14 cellular contexts compared by ENCODE assay signal in the genomic region with DNA sequence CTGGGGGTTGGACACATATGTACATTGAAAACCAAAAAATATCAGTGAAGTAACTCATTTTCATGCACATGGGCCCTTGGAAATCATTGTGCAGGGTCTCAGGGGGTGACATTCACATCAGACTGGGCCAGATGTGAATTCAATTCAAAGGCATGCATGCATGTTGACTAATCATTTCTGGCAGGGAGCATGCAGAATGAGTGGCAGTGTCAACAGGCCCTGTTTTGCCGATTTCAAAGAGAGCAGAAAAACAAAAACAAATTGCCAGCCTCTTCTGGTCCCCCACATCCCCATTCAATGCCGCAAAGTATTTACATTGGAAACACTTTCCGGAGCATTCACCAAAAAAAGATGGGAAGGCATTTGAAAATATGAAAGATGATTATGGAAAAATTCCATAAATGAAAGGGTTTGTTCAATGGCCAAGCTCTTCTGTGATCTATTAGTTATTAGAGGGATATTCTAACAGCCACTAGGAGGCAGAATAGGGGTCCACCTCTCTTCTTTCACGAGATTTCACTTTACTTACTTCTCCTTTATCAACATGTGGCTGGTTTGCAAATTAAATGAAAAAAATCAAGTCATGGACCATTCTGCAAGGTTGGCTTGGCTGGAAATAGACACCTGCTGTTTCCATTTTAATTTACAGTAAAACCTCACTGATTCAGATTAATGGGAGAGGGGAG.
DNase-seq lines count a peak whose midpoint lies in the region; ATAC-seq, FAIRE-seq and TF ChIP-seq lines count a peak whose summit lies in the region.
"Had no signal": no experiment of that assay in that cellular context is flagged by ENCODE, and none has a peak within 500 bp of the region (broad histone marks: within the 10 kb centered on the region; RNA-seq: fewer than 3 reads in every experiment).

No MANE protein-coding gene starts in this region.

- in situ Hi-C loops in IMR-90 (cut with MboI; ENCODE audit: low sequenced_read_pairs) = no loop called here

- H3K27me3 ChIP-seq in GM06990 (replicated peaks; ENCODE audit: control insufficient read depth, insufficient read depth, low read length) (no peaks in the 10 kb centered on the region), IMR-90 (ENCODE audit: control insufficient read depth, insufficient read depth, low read length) (no peaks in the 10 kb centered on the region), bronchial epithelial cell (ENCODE audit: control insufficient read depth, insufficient read depth, low read length) (no peaks in the 10 kb centered on the region)
- H3K27me3 ChIP-seq: esophagus squamous epithelium had no signal

- intact Hi-C loops in IMR-90 (cut with micrococcal nuclease) = no loop called here

- CTCF ChIA-PET in IMR-90 (lab: Yijun Ruan, JAX) = no interaction called here

- no peaks in the 10 kb centered on the region for H3K36me3 Mint-ChIP-seq in nephron progenitor cell (ENCODE audit: low read depth)

- H3K4me3 ChIP-seq in GM06990 (replicated peaks; ENCODE audit: low read depth, low read length) = no peak overlapping the region
- no peak overlapping the region for H3K4me3 ChIP-seq in IMR-90 (ENCODE audit: insufficient read depth, low read depth, low read length)
- H3K4me3 ChIP-seq in bronchial epithelial cell (ENCODE audit: low read depth, low read length) = no peak overlapping the region
- H3K4me3 ChIP-seq: esophagus squamous epithelium had no signal

- BruUV-seq in IMR-90 (replicated peaks; lab: Mats Ljungman, UMichigan) = no TSS peak

- DNase-seq in GM06990 (ENCODE audit: extremely low read depth, insufficient read length) (no peak), IMR-90 (no peak), bronchial epithelial cell (ENCODE audit: low read depth) (no peak), nephron progenitor cell (no peak), putamen (ENCODE audit: low spot score) (no peak)
- DNase-seq: activated CD4-positive, alpha-beta T cell treated with anti-CD3 and anti-CD28 coated beads, Interleukin-2, amount 50 U/mL, for 48 hours; activated effector memory CD4-positive, alpha-beta T cell treated with Interleukin-2 at 50 U/mL for 16 hours; cerebellar nuclear complex; esophagus squamous epithelium; NCI-H2029 treated with DMSO at 0.1 percent for 48 hours had no signal

- no peaks in the 10 kb centered on the region for H3K9me1 ChIP-seq in IMR-90 (ENCODE audit: insufficient read depth, low read length)

- no peak overlapping the region for H2BK120ac ChIP-seq in IMR-90 (ENCODE audit: low read depth, low read length)

- H3K9me3 Mint-ChIP-seq in nephron progenitor cell = no peaks in the 10 kb centered on the region
- H3K9me3 Mint-ChIP-seq: T-helper 1 cell treated with Interleukin-12 subunit alpha and Interleukin-12 subunit beta and Interleukin-4 antibody, amounts not matched to agents 30 μg/mL and 1 μg/mL, for 36 hours had no signal

- no peak overlapping the region for H3K56ac ChIP-seq in IMR-90 (ENCODE audit: extremely low read depth, insufficient read depth, low read length)

- H3K4me2 ChIP-seq in IMR-90 (ENCODE audit: low read depth, low read length) = no peak overlapping the region

- no peak overlapping the region for H2BK20ac ChIP-seq in IMR-90 (ENCODE audit: low read depth, low read length)

- H3K4me3 Mint-ChIP-seq in nephron progenitor cell = no peak overlapping the region
- H3K4me3 Mint-ChIP-seq: T-helper 1 cell treated with Interleukin-12 subunit alpha and Interleukin-12 subunit beta and Interleukin-4 antibody, amounts not matched to agents 30 μg/mL and 1 μg/mL, for 36 hours had no signal

- H3K4ac ChIP-seq in IMR-90 (ENCODE audit: low read depth, low read length) = no peak overlapping the region

- H3K9ac ChIP-seq in IMR-90 (ENCODE audit: low read depth, low read length) = no peak overlapping the region

- no peak overlapping the region for H2AK5ac ChIP-seq in IMR-90 (ENCODE audit: low read depth, low read length)

- TF ChIP-seq POLR2A in IMR-90 (IDR thresholded peaks at IDR 0.05; ENCODE audit: low read depth, low read length) = no peak

- no peak overlapping the region for H3K14ac ChIP-seq in IMR-90 (replicated peaks; ENCODE audit: low read depth, low read length)

- H4K91ac ChIP-seq in IMR-90 (ENCODE audit: insufficient read depth, low read depth, low read length) = no peak overlapping the region

- no peak for ATAC-seq in IMR-90 (ENCODE audit: low read depth)
- no peak for ATAC-seq in GM21529 (IDR thresholded peaks at IDR 0.05; ENCODE audit: unreplicated experiment)
- ATAC-seq in HG02610 (IDR thresholded peaks at IDR 0.05; ENCODE audit: unreplicated experiment) = no peak

- dilution Hi-C loops in IMR-90 (cut with HindIII; ENCODE audit: low sequenced_read_pairs, unreplicated experiment) = no loop called here

- FAIRE-seq in bronchial epithelial cell (lab: Jason Lieb, UNC) = no peak
- FAIRE-seq: islet of Langerhans had no signal

- H2BK15ac ChIP-seq in IMR-90 (ENCODE audit: low read depth, low read length) = no peak overlapping the region

- no peak overlapping the region for H4K8ac ChIP-seq in IMR-90 (ENCODE audit: low read depth in 2 of 2, low read length in 2 of 2)

- H3K36me3 ChIP-seq in GM06990 (ENCODE audit: control insufficient read depth, insufficient read depth, low read length) = no peaks in the 10 kb centered on the region
- H3K36me3 ChIP-seq in IMR-90 (ENCODE audit: control insufficient read depth, insufficient read depth, low read length) = no peaks in the 10 kb centered on the region
- no peaks in the 10 kb centered on the region for H3K36me3 ChIP-seq in bronchial epithelial cell (ENCODE audit: control insufficient read depth, insufficient read depth, low read length)
- H3K36me3 ChIP-seq: esophagus squamous epithelium had no signal

- H2AFZ ChIP-seq in IMR-90 (replicated peaks; ENCODE audit: low read length, poor library complexity) = no peak overlapping the region

- TF ChIP-seq CTCF in GM06990 (IDR thresholded peaks at IDR 0.05; ENCODE audit: insufficient read depth, low read length, poor library complexity, severe bottlenecking) (peak; percentile 63), IMR-90 (conservative IDR thresholded peaks at IDR 0.05; ENCODE audit: low read depth, low read length) (0 out of 2 replicates have a peak, but pooled peaks have one; percentile 17), bronchial epithelial cell (IDR thresholded peaks at IDR 0.05; ENCODE audit: insufficient read depth, low read length, severe bottlenecking) (peak; percentile 34), nephron progenitor cell (IDR thresholded peaks at IDR 0.05) (peak; percentile 27)

- no peak overlapping the region for H3K23ac ChIP-seq in IMR-90 (ENCODE audit: low read depth, low read length)

- no peaks in the 10 kb centered on the region for H3K79me1 ChIP-seq in IMR-90 (ENCODE audit: low read depth in 1 of 2, low read length in 2 of 2)

- no CpG with 5 or more reads among the region's 4 CpGs for WGBS in IMR-90 (ENCODE audit: extremely low coverage in 2 of 2, insufficient read length in 1 of 2), 2 experiments

- TF ChIP-seq RAD21 in IMR-90 (IDR thresholded peaks at IDR 0.05; ENCODE audit: low read length) = no peak

- no peaks in the 10 kb centered on the region for H4K20me1 ChIP-seq in IMR-90 (ENCODE audit: insufficient read depth, low read length)

- no peaks in the 10 kb centered on the region for H3K4me1 ChIP-seq in IMR-90 (ENCODE audit: control insufficient read depth, insufficient read depth, low read length)
- H3K4me1 ChIP-seq: esophagus squamous epithelium had no signal

- H3K9me3 ChIP-seq in IMR-90 (ENCODE audit: control insufficient read depth, insufficient read depth, low read length) = no peaks in the 10 kb centered on the region
- H3K9me3 ChIP-seq: esophagus squamous epithelium had no signal

- no peak overlapping the region for H2BK5ac ChIP-seq in IMR-90 (ENCODE audit: low read depth, low read length, poor library complexity, severe bottlenecking)

- no peaks in the 10 kb centered on the region for H3K4me1 Mint-ChIP-seq in nephron progenitor cell

- H4K5ac ChIP-seq in IMR-90 (ENCODE audit: low read depth, low read length) = no peak overlapping the region

- no peak overlapping the region for H2AK9ac ChIP-seq in IMR-90 (replicated peaks; ENCODE audit: low read depth, low read length, poor library complexity)

- H3K27ac ChIP-seq in IMR-90 (ENCODE audit: insufficient read depth, low read length) = no peak overlapping the region
- H3K27ac ChIP-seq: esophagus squamous epithelium had no signal

- POLR2A ChIA-PET in IMR-90 (lab: Charles Lee; ENCODE audit: unreplicated experiment) = no interaction called here

- H3K18ac ChIP-seq in IMR-90 (ENCODE audit: low read depth, low read length) = no peak overlapping the region

- peaks cover 18% of the 10 kb centered on the region for H3K27me3 Mint-ChIP-seq in nephron progenitor cell (ENCODE audit: low read depth, poor library complexity)

- H3K27ac Mint-ChIP-seq in nephron progenitor cell = no peak overlapping the region
- H3K27ac Mint-ChIP-seq: T-helper 1 cell treated with Interleukin-12 subunit alpha and Interleukin-12 subunit beta and Interleukin-4 antibody, amounts not matched to agents 30 μg/mL and 1 μg/mL, for 36 hours had no signal

TF ChIP-seq in IMR-90, 13 proteins besides CTCF, POLR2A, EP300 and RAD21:
- no peak for TF ChIP-seq MXI1 (IDR thresholded peaks at IDR 0.05; ENCODE audit: borderline replicate concordance, low read depth, low read length)
- no peak for TF ChIP-seq BHLHE40 (IDR thresholded peaks at IDR 0.05; ENCODE audit: low read depth, low read length)
- TF ChIP-seq NFE2L2 (IDR thresholded peaks at IDR 0.05; ENCODE audit: low read depth, low read length) = no peak
- TF ChIP-seq MAFK (IDR thresholded peaks at IDR 0.05; ENCODE audit: low read depth, low read length) = no peak
- no peak for TF ChIP-seq CEBPB (IDR thresholded peaks at IDR 0.05; ENCODE audit: low read depth, low read length)
- TF ChIP-seq FOS (IDR thresholded peaks at IDR 0.05; ENCODE audit: low read depth, low read length) = no peak
- TF ChIP-seq, protein P1, sequence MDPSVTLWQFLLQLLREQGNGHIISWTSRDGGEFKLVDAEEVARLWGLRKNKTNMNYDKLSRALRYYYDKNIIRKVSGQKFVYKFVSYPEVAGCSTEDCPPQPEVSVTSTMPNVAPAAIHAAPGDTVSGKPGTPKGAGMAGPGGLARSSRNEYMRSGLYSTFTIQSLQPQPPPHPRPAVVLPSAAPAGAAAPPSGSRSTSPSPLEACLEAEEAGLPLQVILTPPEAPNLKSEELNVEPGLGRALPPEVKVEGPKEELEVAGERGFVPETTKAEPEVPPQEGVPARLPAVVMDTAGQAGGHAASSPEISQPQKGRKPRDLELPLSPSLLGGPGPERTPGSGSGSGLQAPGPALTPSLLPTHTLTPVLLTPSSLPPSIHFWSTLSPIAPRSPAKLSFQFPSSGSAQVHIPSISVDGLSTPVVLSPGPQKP (IDR thresholded peaks at IDR 0.05; ENCODE audit: borderline replicate concordance, low read depth, low read length) = no peak
- TF ChIP-seq SMC3 (IDR thresholded peaks at IDR 0.05; ENCODE audit: low read depth, low read length) = no peak
- TF ChIP-seq CHD1 (IDR thresholded peaks at IDR 0.05; ENCODE audit: low read depth, low read length) = no peak
